ENCODE assay signal across 8 cellular contexts in genomic region chr15:85504739-85505676, GRCh38.
DNase-seq lines count a peak whose midpoint lies in the region; ATAC-seq, FAIRE-seq and TF ChIP-seq lines count a peak whose summit lies in the region.

No MANE protein-coding gene starts in this region.

- H3K27ac Mint-ChIP-seq in Calu3 (ENCODE audit: unreplicated experiment), result peak overlapping the region; percentile 26

- H3K27me3 Mint-ChIP-seq in Calu3 (ENCODE audit: unreplicated experiment), result no peaks in the 10 kb centered on the region

- intact Hi-C loops in Calu3 (cut with micrococcal nuclease; ENCODE audit: unreplicated experiment), result loop anchor here (1.0 to 5.0 kb wide), 2 partner anchors 19 to 208 kb away; no protein-coding TSS in a partner anchor
- intact Hi-C loops in breast epithelium (cut with DNase I; ENCODE audit: low total_unique reads), result no loop called here
- intact Hi-C loops in left colon (cut with DNase I, micrococcal nuclease), result no loop called here

- peak; percentile 63 for DNase-seq in Calu3
- DNase-seq in HTR-8/SVneo (ENCODE audit: insufficient read length, low spot score), result peak; percentile 27
- DNase-seq in SK-N-DZ (ENCODE audit: low spot score), result peak; percentile 63
- peak in 1 of 2 donors; percentile 42 for DNase-seq in breast epithelium (ENCODE audit: low spot score in 2 of 2)
- peak in 1 of 2 donors; percentile 47 for DNase-seq in left colon
- DNase-seq in stimulated activated CD4-positive, alpha-beta T cell treated with anti-CD3 and anti-CD28 coated beads, TNF-alpha, amount 100 ng/mL, for 48 hours (ENCODE audit: low read depth in 3 of 3), result peak in 2 of 3 donors; percentile 17 to 51

- no peak for TF ChIP-seq POLR2A in breast epithelium (IDR thresholded peaks at IDR 0.05)

- peaks cover 32% of the 10 kb centered on the region for H3K4me1 Mint-ChIP-seq in Calu3 (ENCODE audit: low read depth, unreplicated experiment)

- H3K36me3 ChIP-seq in breast epithelium, result no peaks in the 10 kb centered on the region

- ATAC-seq in left colon (peak; percentile 71), GM18858 (IDR thresholded peaks at IDR 0.05; ENCODE audit: unreplicated experiment) (no peak), HG03457 (IDR thresholded peaks at IDR 0.05; ENCODE audit: unreplicated experiment) (no peak)

- FAIRE-seq in HTR-8/SVneo (lab: Jason Lieb, UNC), result no peak

- no peaks in the 10 kb centered on the region for H3K9me3 Mint-ChIP-seq in Calu3 (ENCODE audit: low read depth, unreplicated experiment)

- no peaks in the 10 kb centered on the region for H3K27me3 ChIP-seq in breast epithelium

- no peak overlapping the region for H3K4me3 ChIP-seq in breast epithelium

- peak overlapping the region; percentile 35 to 40 for H3K27ac ChIP-seq in breast epithelium

- H3K36me3 Mint-ChIP-seq in Calu3 (ENCODE audit: insufficient read depth, unreplicated experiment), result no peaks in the 10 kb centered on the region

- no peak overlapping the region for H3K4me3 Mint-ChIP-seq in Calu3 (ENCODE audit: low read depth, unreplicated experiment)

- H3K9me3 ChIP-seq in breast epithelium, result no peaks in the 10 kb centered on the region

- H3K4me1 ChIP-seq in breast epithelium, result peaks cover under 1 to 6% of the 10 kb centered on the region in 2 donors

- TF ChIP-seq CTCF in Calu3 (IDR thresholded peaks at IDR 0.05; ENCODE audit: unreplicated experiment) (no peak), breast epithelium (IDR thresholded peaks at IDR 0.05) (peak in 2 of 3 donors; percentile 39 to 51)

- no TSS peak for BruUV-seq in Calu3 (replicated peaks; lab: Mats Ljungman, UMichigan)

- CTCF ChIA-PET in Calu3 (lab: Charles Lee), result interaction anchor here (0.7 to 2.4 kb wide), 7 partner anchors 10 to 209 kb away, joined by 3 to 9 read pairs (median 3); no protein-coding TSS in a partner anchor
